14 cellular contexts compared by ENCODE assay signal in the genomic region with DNA sequence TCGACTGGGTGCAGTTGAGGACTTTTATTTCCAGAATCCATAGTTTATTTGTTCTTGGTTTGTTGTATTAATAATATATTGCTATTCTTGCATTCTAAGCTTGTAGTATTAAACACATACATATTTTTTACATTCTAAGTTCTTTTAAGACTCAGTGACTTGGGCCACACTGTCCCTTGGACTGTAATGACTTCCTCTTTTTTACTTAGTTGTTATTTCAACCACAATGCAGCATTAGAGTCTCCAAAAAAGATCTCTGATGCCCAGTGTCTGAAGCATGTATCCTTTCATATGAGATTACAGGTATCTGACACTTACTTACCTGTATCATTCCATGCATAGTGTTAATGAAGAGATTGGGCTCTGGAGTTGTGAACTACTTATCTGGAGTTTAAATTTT.
DNase-seq lines count a peak whose midpoint lies in the region; ATAC-seq and TF ChIP-seq lines count a peak whose summit lies in the region.
"Had no signal": no experiment of that assay in that cellular context is flagged by ENCODE, and none has a peak within 500 bp of the region (broad histone marks: within the 10 kb centered on the region; RNA-seq: fewer than 3 reads in every experiment).

No MANE protein-coding gene starts in this region.

- ATAC-seq in GM18520 (IDR thresholded peaks at IDR 0.05; ENCODE audit: unreplicated experiment) (peak; percentile 82), GM21723 (IDR thresholded peaks at IDR 0.05; ENCODE audit: unreplicated experiment) (peak; percentile 75), HG03457 (IDR thresholded peaks at IDR 0.05; ENCODE audit: unreplicated experiment) (peak; percentile 65), Right ventricle myocardium inferior (no peak)
- ATAC-seq: activated CD4-positive, CD25-positive, alpha-beta regulatory T cell treated with anti-CD3 and anti-CD28 coated beads, Interleukin-2, amount 50 U/mL, for 24 hours; left cardiac atrium had no signal

- intact Hi-C loops in Right ventricle myocardium inferior (cut with DNase I), result no loop called here

- no peaks in the 10 kb centered on the region for H3K27me3 Mint-ChIP-seq in activated naive CD4-positive, alpha-beta T cell treated with anti-CD3 and anti-CD28 coated beads, Interleukin-2, amount 10 ng/mL, durations not matched to agents 7 days and 5 days
- H3K27me3 Mint-ChIP-seq in nephron progenitor cell (ENCODE audit: low read depth, poor library complexity), result no peaks in the 10 kb centered on the region
- H3K27me3 Mint-ChIP-seq: activated naive CD4-positive, alpha-beta T cell treated with anti-CD3 and anti-CD28 coated beads, Interleukin-2, amount 50 U/mL, for 24 hours had no signal

- peak; percentile 4 for DNase-seq in RPMI8226
- no peak for DNase-seq in Right ventricle myocardium inferior (ENCODE audit: missing footprints)
- DNase-seq in NCI-H1436 treated with DMSO at 0.1 percent for 48 hours (lab: John Stamatoyannopoulos, UW), result no peak
- no peak for DNase-seq in activated naive CD4-positive, alpha-beta T cell treated with anti-CD3 and anti-CD28 coated beads, Interleukin-2, amount 10 ng/mL, durations not matched to agents 7 days and 5 days
- DNase-seq in nephron progenitor cell, result no peak
- DNase-seq: left cardiac atrium, NCI-H2171, posterior cingulate gyrus, T-helper 1 cell had no signal

- no peaks in the 10 kb centered on the region for H3K4me1 Mint-ChIP-seq in activated naive CD4-positive, alpha-beta T cell treated with anti-CD3 and anti-CD28 coated beads, Interleukin-2, amount 10 ng/mL, durations not matched to agents 7 days and 5 days
- no peaks in the 10 kb centered on the region for H3K4me1 Mint-ChIP-seq in nephron progenitor cell
- H3K4me1 Mint-ChIP-seq: activated naive CD4-positive, alpha-beta T cell treated with anti-CD3 and anti-CD28 coated beads, Interleukin-2, amount 50 U/mL, for 24 hours had no signal

- CTCF ChIA-PET in activated naive CD4-positive, alpha-beta T cell treated with anti-CD3 and anti-CD28 coated beads, Interleukin-2, amount 10 ng/mL, durations not matched to agents 7 days and 5 days (lab: Charles Lee), result no interaction called here

- no peaks in the 10 kb centered on the region for H3K36me3 Mint-ChIP-seq in activated naive CD4-positive, alpha-beta T cell treated with anti-CD3 and anti-CD28 coated beads, Interleukin-2, amount 10 ng/mL, durations not matched to agents 7 days and 5 days
- H3K36me3 Mint-ChIP-seq in nephron progenitor cell (ENCODE audit: low read depth), result no peaks in the 10 kb centered on the region
- H3K36me3 Mint-ChIP-seq: activated naive CD4-positive, alpha-beta T cell treated with anti-CD3 and anti-CD28 coated beads, Interleukin-2, amount 50 U/mL, for 24 hours had no signal

- peaks cover 2% of the 10 kb centered on the region for H3K9me3 Mint-ChIP-seq in activated naive CD4-positive, alpha-beta T cell treated with anti-CD3 and anti-CD28 coated beads, Interleukin-2, amount 10 ng/mL, durations not matched to agents 7 days and 5 days
- H3K9me3 Mint-ChIP-seq in nephron progenitor cell, result no peaks in the 10 kb centered on the region
- H3K9me3 Mint-ChIP-seq: activated naive CD4-positive, alpha-beta T cell treated with anti-CD3 and anti-CD28 coated beads, Interleukin-2, amount 50 U/mL, for 24 hours had no signal

- no peak for TF ChIP-seq CTCF in nephron progenitor cell (IDR thresholded peaks at IDR 0.05)

- no peak overlapping the region for H3K27ac Mint-ChIP-seq in activated naive CD4-positive, alpha-beta T cell treated with anti-CD3 and anti-CD28 coated beads, Interleukin-2, amount 10 ng/mL, durations not matched to agents 7 days and 5 days
- H3K27ac Mint-ChIP-seq in nephron progenitor cell, result no peak overlapping the region
- H3K27ac Mint-ChIP-seq: activated naive CD4-positive, alpha-beta T cell treated with anti-CD3 and anti-CD28 coated beads, Interleukin-2, amount 50 U/mL, for 24 hours had no signal

- no peak overlapping the region for H3K4me3 Mint-ChIP-seq in activated naive CD4-positive, alpha-beta T cell treated with anti-CD3 and anti-CD28 coated beads, Interleukin-2, amount 10 ng/mL, durations not matched to agents 7 days and 5 days
- H3K4me3 Mint-ChIP-seq in nephron progenitor cell, result no peak overlapping the region
- H3K4me3 Mint-ChIP-seq: activated naive CD4-positive, alpha-beta T cell treated with anti-CD3 and anti-CD28 coated beads, Interleukin-2, amount 50 U/mL, for 24 hours had no signal
